20 cellular contexts compared by ENCODE assay signal in the genomic region with DNA sequence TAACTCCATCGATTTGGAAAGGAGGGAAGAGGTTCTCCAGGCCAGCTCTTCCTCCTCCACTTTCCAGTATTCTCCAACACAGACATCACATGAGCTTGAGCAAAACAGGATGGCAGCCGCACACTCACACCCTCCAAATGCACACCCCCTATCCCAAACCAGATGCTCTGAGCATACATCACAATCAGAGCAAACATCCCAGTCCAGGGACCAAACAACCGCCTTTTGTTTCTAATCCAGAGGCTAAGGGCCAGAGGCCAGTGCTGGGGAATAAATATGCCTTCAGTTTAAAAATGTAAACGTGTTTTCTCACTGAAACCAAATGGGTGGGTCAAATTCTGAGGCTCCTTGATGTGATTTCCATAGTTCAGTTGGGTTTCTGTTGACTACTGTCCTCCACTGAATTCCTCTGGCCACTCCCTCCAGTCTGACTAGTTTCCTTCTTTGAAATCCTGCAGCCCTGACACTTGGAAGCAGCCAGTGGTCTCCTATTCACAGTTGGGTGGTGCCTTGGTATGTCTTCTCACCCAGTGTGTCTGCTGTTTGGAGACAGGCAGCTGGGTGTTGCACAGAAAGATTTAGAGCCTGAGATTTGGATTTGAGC. TPM values are rescaled to one million over a fixed set of nuclear protein-coding genes. Genes with fewer than 3 reads are reported as not detected.
DNase-seq lines count a peak whose midpoint lies in the region; ATAC-seq, FAIRE-seq and TF ChIP-seq lines count a peak whose summit lies in the region.
"Had no signal": no experiment of that assay in that cellular context is flagged by ENCODE, and none has a peak within 500 bp of the region (broad histone marks: within the 10 kb centered on the region; RNA-seq: fewer than 3 reads in every experiment).

No MANE protein-coding gene starts in this region.

- H3K36me3 Mint-ChIP-seq in astrocyte (ENCODE audit: low read depth, unreplicated experiment): peaks cover 4% of the 10 kb centered on the region
- H3K36me3 Mint-ChIP-seq: mesothelial cell of epicardium had no signal

- H3K9me3 Mint-ChIP-seq in astrocyte (ENCODE audit: unreplicated experiment): peaks cover 10% of the 10 kb centered on the region

- no peak overlapping the region for H3K4me3 Mint-ChIP-seq in astrocyte (ENCODE audit: unreplicated experiment)
- H3K4me3 Mint-ChIP-seq: activated naive CD8-positive, alpha-beta T cell treated with anti-CD3 and anti-CD28 coated beads, Interleukin-2, amount 10 ng/mL, durations not matched to agents 7 days and 5 days; CD4-positive, alpha-beta T cell; HFFc6; mesothelial cell of epicardium had no signal

- H4K20me1 ChIP-seq in astrocyte (ENCODE audit: insufficient read depth, low read length): no peaks in the 10 kb centered on the region

- no peak overlapping the region for H3K27ac Mint-ChIP-seq in astrocyte (ENCODE audit: unreplicated experiment)
- H3K27ac Mint-ChIP-seq: activated naive CD8-positive, alpha-beta T cell treated with anti-CD3 and anti-CD28 coated beads, Interleukin-2, amount 10 ng/mL, durations not matched to agents 7 days and 5 days; CD4-positive, alpha-beta T cell; HFFc6; mesothelial cell of epicardium had no signal

- no peak overlapping the region for H3K4me2 ChIP-seq in astrocyte (ENCODE audit: low read length)

- no peaks in the 10 kb centered on the region for H3K27me3 ChIP-seq in astrocyte (ENCODE audit: insufficient read depth, low read length)
- H3K27me3 ChIP-seq in heart left ventricle: no peaks in the 10 kb centered on the region
- H3K27me3 ChIP-seq in upper lobe of right lung: no peaks in the 10 kb centered on the region
- H3K27me3 ChIP-seq: colonic mucosa, pancreas, upper lobe of left lung had no signal

- DNase-seq in astrocyte (ENCODE audit: low read depth): peak; percentile 36
- peak in 4 of 5 donors; percentile 29 to 71 (median 50) for DNase-seq in heart left ventricle
- peak in 44 of 56 donors; percentile 15 to 84 (median 60) for DNase-seq in nucleus accumbens (lab: John Stamatoyannopoulos, UW)
- DNase-seq in upper lobe of right lung: no peak
- no peak for DNase-seq in activated CD4-positive, alpha-beta T cell treated with anti-CD3 and anti-CD28 coated beads for 1 hour
- DNase-seq in NCI-H1436 (lab: John Stamatoyannopoulos, UW): no peak
- DNase-seq in NCI-H446 (lab: John Stamatoyannopoulos, UW): no peak
- DNase-seq in NCI-H1417 treated with DMSO at 0.1 percent for 48 hours (lab: John Stamatoyannopoulos, UW): no peak
- DNase-seq: activated CD4-positive, CD25-positive, alpha-beta regulatory T cell treated with anti-CD3 and anti-CD28 coated beads, Interleukin-2, amount 50 U/mL, for 72 hours; activated CD8-positive, alpha-beta memory T cell treated with anti-CD3 and anti-CD28 coated beads, Interleukin-2, amount 50 U/mL, for 4 hours; activated naive CD8-positive, alpha-beta T cell treated with anti-CD3 and anti-CD28 coated beads, Interleukin-2, amount 10 ng/mL, durations not matched to agents 7 days and 5 days; CD4-positive, alpha-beta T cell; colonic mucosa; HFFc6; NCI-H187 treated with DMSO at 0.1 percent for 48 hours; NCI-H526 treated with DMSO at 0.1 percent for 48 hours; pancreas; upper lobe of left lung had no signal

- WGBS in heart left ventricle, 4 donors: 33 to 57% (median 37%) methylated on average over 4 of the region's 4 CpGs

- no peak overlapping the region for H3K4me3 ChIP-seq in astrocyte (ENCODE audit: insufficient read depth, low read depth, low read length)
- no peak overlapping the region for H3K4me3 ChIP-seq in heart left ventricle
- H3K4me3 ChIP-seq in upper lobe of right lung: no peak overlapping the region
- H3K4me3 ChIP-seq: colonic mucosa, pancreas, upper lobe of left lung had no signal

- no peak overlapping the region for H2AFZ ChIP-seq in astrocyte (ENCODE audit: low read depth, low read length)

- ATAC-seq in heart left ventricle (peak; percentile 74 to 94 (median 90)), upper lobe of right lung (no peak)
- ATAC-seq: pancreas had no signal

- intact Hi-C loops in heart left ventricle (cut with DNase I) (loop anchor here in 2 of 10 donors (2.0 to 5.0 kb wide), 2 partner anchors 50 kb away; no protein-coding TSS in a partner anchor), upper lobe of right lung (cut with DNase I) (no loop called here)

- no peak overlapping the region for H3K27ac ChIP-seq in astrocyte (ENCODE audit: low read depth, low read length)
- peak overlapping the region; percentile 65 to 85 (median 72) for H3K27ac ChIP-seq in heart left ventricle
- H3K27ac ChIP-seq in upper lobe of right lung: peak overlapping the region; percentile 47
- H3K27ac ChIP-seq: colonic mucosa, pancreas, upper lobe of left lung had no signal

- H3K9ac ChIP-seq in astrocyte (ENCODE audit: low read length): no peak overlapping the region

- no peak for TF ChIP-seq POLR2A in heart left ventricle (IDR thresholded peaks at IDR 0.05)

- H3K9me3 ChIP-seq in astrocyte (ENCODE audit: insufficient read depth, low read depth, low read length): no peaks in the 10 kb centered on the region
- H3K9me3 ChIP-seq in heart left ventricle: peaks cover 0 to 9% (median 0%) of the 10 kb centered on the region in 12 donors
- H3K9me3 ChIP-seq in upper lobe of right lung: peaks cover 4% of the 10 kb centered on the region
- H3K9me3 ChIP-seq: colonic mucosa, pancreas had no signal

- H3K4me1 ChIP-seq in astrocyte (ENCODE audit: insufficient read depth, low read length): no peaks in the 10 kb centered on the region
- peaks cover 0 to 25% (median 19%) of the 10 kb centered on the region in 12 donors for H3K4me1 ChIP-seq in heart left ventricle
- no peaks in the 10 kb centered on the region for H3K4me1 ChIP-seq in upper lobe of right lung
- H3K4me1 ChIP-seq: colonic mucosa, pancreas, upper lobe of left lung had no signal

- TF ChIP-seq CTCF in astrocyte (IDR thresholded peaks at IDR 0.05; ENCODE audit: insufficient read depth, low read depth, low read length) (no peak), heart left ventricle (IDR thresholded peaks at IDR 0.05) (no peak), upper lobe of right lung (IDR thresholded peaks at IDR 0.05) (no peak)

- no peaks in the 10 kb centered on the region for H3K79me2 ChIP-seq in astrocyte (ENCODE audit: insufficient read depth, low read length)

- no peaks in the 10 kb centered on the region for H3K36me3 ChIP-seq in astrocyte (ENCODE audit: insufficient read depth, low read length)
- no peaks in the 10 kb centered on the region for H3K36me3 ChIP-seq in heart left ventricle
- H3K36me3 ChIP-seq in upper lobe of right lung: no peaks in the 10 kb centered on the region
- H3K36me3 ChIP-seq: colonic mucosa, pancreas, upper lobe of left lung had no signal

- no peak for FAIRE-seq in astrocyte (lab: Jason Lieb, UNC)
- FAIRE-seq: G401.6, pancreas had no signal

- peaks cover 7% of the 10 kb centered on the region for H3K4me1 Mint-ChIP-seq in astrocyte (ENCODE audit: low read depth, unreplicated experiment)
- H3K4me1 Mint-ChIP-seq: activated naive CD8-positive, alpha-beta T cell treated with anti-CD3 and anti-CD28 coated beads, Interleukin-2, amount 10 ng/mL, durations not matched to agents 7 days and 5 days; mesothelial cell of epicardium had no signal

- H3K27me3 Mint-ChIP-seq in astrocyte (ENCODE audit: low read depth, unreplicated experiment): no peaks in the 10 kb centered on the region

RNA-seq across cellular contexts. Expression of a gene that starts 19.2 kb away (rescaled TPM):
- total RNA-seq in astrocyte: 276 and 302 TPM in 2 replicates
- total RNA-seq in heart left ventricle: 100 to 1,000 TPM; 352 to 732 (median 556) TPM
- polyA plus RNA-seq in heart left ventricle: 100 to 1,000 TPM; 386 to 639 TPM
- total RNA-seq in upper lobe of right lung: 168 TPM

RNA-seq across cellular contexts. Expression of a gene that starts 37.0 kb away (rescaled TPM):
- total RNA-seq in astrocyte (6.8 and 8.2 TPM in 2 replicates), heart left ventricle (10 to 100 TPM in 1 of 9 donors, 1 to 10 TPM in 8; 1.2 to 32.9 (median 3.3) TPM), upper lobe of right lung (4.6 TPM)
- polyA plus RNA-seq in heart left ventricle: 1 to 10 TPM; 1.5 to 6.8 TPM

Comparison
In these comparisons a context has a peak if more than half of its experiments do, and no peak if none do; other contexts are left out.
1. DNase-seq: peak in astrocyte (single experiment), heart left ventricle (4 of 5) and nucleus accumbens (44 of 56); none in upper lobe of right lung (single experiment), activated CD4-positive, alpha-beta T cell treated with anti-CD3 and anti-CD28 coated beads for 1 hour (single experiment), NCI-H1436 (single experiment), NCI-H446 (0 of 2) and NCI-H1417 treated with DMSO at 0.1 percent for 48 hours (single experiment).